Comparison of ENCODE assay signal across 15 cellular contexts in the genomic region with DNA sequence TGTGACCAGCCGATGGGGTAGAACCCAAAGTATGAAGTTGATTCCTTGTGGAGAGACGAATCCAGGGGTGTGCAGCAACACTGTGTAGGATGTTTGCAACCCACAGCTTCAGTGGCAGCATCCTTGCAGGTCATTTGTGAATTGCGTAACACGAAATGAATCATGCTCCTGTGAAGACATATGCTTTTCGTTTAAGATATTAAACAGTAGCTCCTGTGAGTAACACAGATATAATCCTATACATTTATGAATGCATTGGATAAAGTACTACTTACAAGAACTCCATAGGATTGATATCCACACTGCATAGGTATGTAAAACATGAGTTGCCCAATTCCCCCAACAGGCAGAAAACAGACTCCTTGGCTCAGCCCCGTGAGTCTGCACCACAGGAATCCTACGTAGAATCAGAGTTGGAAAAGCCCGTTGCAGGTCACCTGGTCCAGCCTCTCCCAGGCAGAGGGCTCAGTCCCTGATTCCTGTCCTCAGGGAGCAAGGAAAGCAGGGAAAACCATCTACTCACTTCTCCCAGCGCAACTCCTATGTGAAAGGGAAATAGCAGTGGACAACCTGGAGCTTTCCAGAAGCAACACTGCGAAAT.
DNase-seq lines count a peak whose midpoint lies in the region; ATAC-seq and TF ChIP-seq lines count a peak whose summit lies in the region.
"Had no signal": no experiment of that assay in that cellular context is flagged by ENCODE, and none has a peak within 500 bp of the region (broad histone marks: within the 10 kb centered on the region; RNA-seq: fewer than 3 reads in every experiment).

No MANE protein-coding gene starts in this region.

- H3K27ac ChIP-seq in HEK293 (ENCODE audit: extremely low read depth, low read depth, low read length) = no peak overlapping the region
- H3K27ac ChIP-seq: C4-2B had no signal

- H3K36me3 ChIP-seq in HEK293 (ENCODE audit: control insufficient read depth in 2 of 2, insufficient read depth in 1 of 2, low read length in 2 of 2) = peaks cover 0 to 5% of the 10 kb centered on the region in 2 experiments; a peak in 1 of 3 replicates

- POLR2A ChIA-PET in HEK293 (lab: Yijun Ruan, JAX) = no interaction called here

- CTCF ChIA-PET in HEK293 (lab: Yijun Ruan, JAX) = no interaction called here

- no peaks in the 10 kb centered on the region for H3K9me3 ChIP-seq in HEK293 (ENCODE audit: control insufficient read depth, insufficient read depth, low read depth, low read length)

- no peaks in the 10 kb centered on the region for H3K27me3 Mint-ChIP-seq in stimulated activated naive CD8-positive, alpha-beta T cell treated with anti-CD3 and anti-CD28 coated beads, Interleukin-15, amount 100 ng/mL, for 72 hours

- DNase-seq in AG09309 (ENCODE audit: low read depth) (peak; percentile 48), RPMI7951 (ENCODE audit: low read depth) (peak; percentile 60), fibroblast of peridontal ligament (ENCODE audit: extremely low read depth) (peak; percentile 79), NCI-H1417 treated with DMSO at 0.1 percent for 48 hours (lab: John Stamatoyannopoulos, UW) (no peak)
- no peak for DNase-seq in stimulated activated naive CD8-positive, alpha-beta T cell treated with anti-CD3 and anti-CD28 coated beads, Interleukin-15, amount 100 ng/mL, for 72 hours
- DNase-seq: GF-D8; NCI-H1105; NCI-H526 treated with DMSO at 0.1 percent for 48 hours; stimulated activated CD4-positive, alpha-beta T cell treated with anti-CD3 and anti-CD28 coated beads, Interleukin-1b, Interleukin-23, amount 100 ng/mL, for 48 hours had no signal

- H3K4me1 Mint-ChIP-seq in stimulated activated naive CD8-positive, alpha-beta T cell treated with anti-CD3 and anti-CD28 coated beads, Interleukin-15, amount 100 ng/mL, for 72 hours = no peaks in the 10 kb centered on the region
- H3K4me1 Mint-ChIP-seq: stimulated activated effector memory CD8-positive, alpha-beta T cell treated with anti-CD3 and anti-CD28 coated beads, Interleukin-12 subunit alpha, Interleukin-12 subunit beta, amount 100 ng/mL, for 72 hours had no signal

- peaks cover 7 to 19% of the 10 kb centered on the region in 2 donors for H3K9me3 Mint-ChIP-seq in stimulated activated naive CD8-positive, alpha-beta T cell treated with anti-CD3 and anti-CD28 coated beads, Interleukin-15, amount 100 ng/mL, for 72 hours

- H3K27ac Mint-ChIP-seq in stimulated activated naive CD8-positive, alpha-beta T cell treated with anti-CD3 and anti-CD28 coated beads, Interleukin-15, amount 100 ng/mL, for 72 hours = no peak overlapping the region
- H3K27ac Mint-ChIP-seq: stimulated activated effector memory CD8-positive, alpha-beta T cell treated with anti-CD3 and anti-CD28 coated beads, Interleukin-12 subunit alpha, Interleukin-12 subunit beta, amount 100 ng/mL, for 72 hours had no signal

- ATAC-seq in GM18867 (IDR thresholded peaks at IDR 0.05; ENCODE audit: unreplicated experiment) (no peak), HG03280 (IDR thresholded peaks at IDR 0.05; ENCODE audit: unreplicated experiment) (no peak)
- no peak for ATAC-seq in stimulated activated naive CD8-positive, alpha-beta T cell treated with anti-CD3 and anti-CD28 coated beads, Interleukin-15, amount 100 ng/mL, for 72 hours
- ATAC-seq: activated CD4-positive, CD25-positive, alpha-beta regulatory T cell treated with anti-CD3 and anti-CD28 coated beads, Interleukin-2, amount 50 U/mL, for 24 hours; stimulated activated effector memory CD8-positive, alpha-beta T cell treated with anti-CD3 and anti-CD28 coated beads, Interleukin-12 subunit alpha, Interleukin-12 subunit beta, amount 100 ng/mL, for 72 hours had no signal

- TF ChIP-seq CTCF in AG09309 (IDR thresholded peaks at IDR 0.05; ENCODE audit: control insufficient read depth, insufficient read depth, low read depth, low read length, missing control alignments) = no peak
- TF ChIP-seq CTCF in HEK293 (tag by site-specific recombination; IDR thresholded peaks at IDR 0.05) = no peak

- no peak overlapping the region for H3K4me3 ChIP-seq in AG09309 (ENCODE audit: control insufficient read depth, low read depth, low read length)
- no peak overlapping the region for H3K4me3 ChIP-seq in HEK293 (ENCODE audit: low read depth, low read length)

- H3K4me1 ChIP-seq in HEK293 (ENCODE audit: control insufficient read depth, insufficient read depth, low read length) = no peaks in the 10 kb centered on the region

- H3K4me3 Mint-ChIP-seq in stimulated activated naive CD8-positive, alpha-beta T cell treated with anti-CD3 and anti-CD28 coated beads, Interleukin-15, amount 100 ng/mL, for 72 hours = no peak overlapping the region
- H3K4me3 Mint-ChIP-seq: stimulated activated effector memory CD8-positive, alpha-beta T cell treated with anti-CD3 and anti-CD28 coated beads, Interleukin-12 subunit alpha, Interleukin-12 subunit beta, amount 100 ng/mL, for 72 hours had no signal

TF ChIP-seq in HEK293, 187 proteins besides CTCF, POLR2A, EP300 and RAD21:
- TF ChIP-seq, protein P1, sequence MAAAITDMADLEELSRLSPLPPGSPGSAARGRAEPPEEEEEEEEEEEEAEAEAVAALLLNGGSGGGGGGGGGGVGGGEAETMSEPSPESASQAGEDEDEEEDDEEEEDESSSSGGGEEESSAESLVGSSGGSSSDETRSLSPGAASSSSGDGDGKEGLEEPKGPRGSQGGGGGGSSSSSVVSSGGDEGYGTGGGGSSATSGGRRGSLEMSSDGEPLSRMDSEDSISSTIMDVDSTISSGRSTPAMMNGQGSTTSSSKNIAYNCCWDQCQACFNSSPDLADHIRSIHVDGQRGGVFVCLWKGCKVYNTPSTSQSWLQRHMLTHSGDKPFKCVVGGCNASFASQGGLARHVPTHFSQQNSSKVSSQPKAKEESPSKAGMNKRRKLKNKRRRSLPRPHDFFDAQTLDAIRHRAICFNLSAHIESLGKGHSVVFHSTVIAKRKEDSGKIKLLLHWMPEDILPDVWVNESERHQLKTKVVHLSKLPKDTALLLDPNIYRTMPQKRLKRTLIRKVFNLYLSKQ (tag by site-specific recombination; IDR thresholded peaks at IDR 0.05; ENCODE audit: borderline replicate concordance) = no peak
- TF ChIP-seq, protein P2, sequence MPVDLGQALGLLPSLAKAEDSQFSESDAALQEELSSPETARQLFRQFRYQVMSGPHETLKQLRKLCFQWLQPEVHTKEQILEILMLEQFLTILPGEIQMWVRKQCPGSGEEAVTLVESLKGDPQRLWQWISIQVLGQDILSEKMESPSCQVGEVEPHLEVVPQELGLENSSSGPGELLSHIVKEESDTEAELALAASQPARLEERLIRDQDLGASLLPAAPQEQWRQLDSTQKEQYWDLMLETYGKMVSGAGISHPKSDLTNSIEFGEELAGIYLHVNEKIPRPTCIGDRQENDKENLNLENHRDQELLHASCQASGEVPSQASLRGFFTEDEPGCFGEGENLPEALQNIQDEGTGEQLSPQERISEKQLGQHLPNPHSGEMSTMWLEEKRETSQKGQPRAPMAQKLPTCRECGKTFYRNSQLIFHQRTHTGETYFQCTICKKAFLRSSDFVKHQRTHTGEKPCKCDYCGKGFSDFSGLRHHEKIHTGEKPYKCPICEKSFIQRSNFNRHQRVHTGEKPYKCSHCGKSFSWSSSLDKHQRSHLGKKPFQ (tag by site-specific recombination; IDR thresholded peaks at IDR 0.05) = no peak
- TF ChIP-seq KLF16 (tag by site-specific recombination; IDR thresholded peaks at IDR 0.05) = no peak
- TF ChIP-seq, protein P3, sequence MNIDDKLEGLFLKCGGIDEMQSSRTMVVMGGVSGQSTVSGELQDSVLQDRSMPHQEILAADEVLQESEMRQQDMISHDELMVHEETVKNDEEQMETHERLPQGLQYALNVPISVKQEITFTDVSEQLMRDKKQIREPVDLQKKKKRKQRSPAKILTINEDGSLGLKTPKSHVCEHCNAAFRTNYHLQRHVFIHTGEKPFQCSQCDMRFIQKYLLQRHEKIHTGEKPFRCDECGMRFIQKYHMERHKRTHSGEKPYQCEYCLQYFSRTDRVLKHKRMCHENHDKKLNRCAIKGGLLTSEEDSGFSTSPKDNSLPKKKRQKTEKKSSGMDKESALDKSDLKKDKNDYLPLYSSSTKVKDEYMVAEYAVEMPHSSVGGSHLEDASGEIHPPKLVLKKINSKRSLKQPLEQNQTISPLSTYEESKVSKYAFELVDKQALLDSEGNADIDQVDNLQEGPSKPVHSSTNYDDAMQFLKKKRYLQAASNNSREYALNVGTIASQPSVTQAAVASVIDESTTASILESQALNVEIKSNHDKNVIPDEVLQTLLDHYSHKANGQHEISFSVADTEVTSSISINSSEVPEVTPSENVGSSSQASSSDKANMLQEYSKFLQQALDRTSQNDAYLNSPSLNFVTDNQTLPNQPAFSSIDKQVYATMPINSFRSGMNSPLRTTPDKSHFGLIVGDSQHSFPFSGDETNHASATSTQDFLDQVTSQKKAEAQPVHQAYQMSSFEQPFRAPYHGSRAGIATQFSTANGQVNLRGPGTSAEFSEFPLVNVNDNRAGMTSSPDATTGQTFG (tag by site-specific recombination; IDR thresholded peaks at IDR 0.05; ENCODE audit: borderline replicate concordance) = no peak
- peak; percentile 46; the same call in 1 of the 2 replicates for TF ChIP-seq ZFHX2 (tag by site-specific recombination; conservative IDR thresholded peaks at IDR 0.05)

Comparison
In these comparisons a context has a peak if more than half of its experiments do, and no peak if none do; other contexts are left out.
1. DNase-seq: peak in AG09309 (single experiment), RPMI7951 (single experiment) and fibroblast of peridontal ligament (single experiment); none in stimulated activated naive CD8-positive, alpha-beta T cell treated with anti-CD3 and anti-CD28 coated beads, Interleukin-15, amount 100 ng/mL, for 72 hours (0 of 2) and NCI-H1417 treated with DMSO at 0.1 percent for 48 hours (single experiment).